ENCODE assay signal across 10 cellular contexts in genomic region chr7:107995184-107996071, GRCh38.
DNase-seq lines count a peak whose midpoint lies in the region; FAIRE-seq lines count a peak whose summit lies in the region.
"Had no signal": no experiment of that assay in that cellular context is flagged by ENCODE, and none has a peak within 500 bp of the region (broad histone marks: within the 10 kb centered on the region; RNA-seq: fewer than 3 reads in every experiment).

No MANE protein-coding gene starts in this region.

- peak; percentile 22 for DNase-seq in NCI-H2196 (lab: John Stamatoyannopoulos, UW; ENCODE audit: unreplicated experiment)
- no peak for DNase-seq in NCI-H2196 treated with DMSO at 0.1 percent for 48 hours (lab: John Stamatoyannopoulos, UW; ENCODE audit: unreplicated experiment)
- peak; percentile 93 for DNase-seq in brain pericyte (ENCODE audit: low read depth, low spot score)
- DNase-seq in kidney tubule cell (ENCODE audit: low spot score) = peak; percentile 91
- peak; percentile 55 for DNase-seq in urothelium cell line (ENCODE audit: low spot score)
- DNase-seq in superior temporal gyrus (ENCODE audit: extremely low spot score) = no peak
- DNase-seq in SIG-M5 treated with dmso at 0.1 percent for 504 hours (lab: John Stamatoyannopoulos, UW; ENCODE audit: unreplicated experiment) = no peak
- no peak for DNase-seq in SHP77 treated with DMSO at 0.1 percent for 48 hours (lab: John Stamatoyannopoulos, UW)
- DNase-seq: activated CD4-positive, alpha-beta T cell treated with anti-CD3 and anti-CD28 coated beads for 4 hours; naive B cell had no signal

- no peak for FAIRE-seq in urothelium cell line (lab: Jason Lieb, UNC)

Comparison
In these comparisons a context has a peak if more than half of its experiments do, and no peak if none do; other contexts are left out.
1. DNase-seq: peak in NCI-H2196 (single experiment), brain pericyte (single experiment), kidney tubule cell (single experiment) and urothelium cell line (single experiment); none in NCI-H2196 treated with DMSO at 0.1 percent for 48 hours (single experiment), superior temporal gyrus (single experiment), SIG-M5 treated with dmso at 0.1 percent for 504 hours (single experiment) and SHP77 treated with DMSO at 0.1 percent for 48 hours (single experiment).